Comparison of ENCODE assay signal across 18 cellular contexts in genomic region chr20:33359399-33360261, GRCh38. TPM values are rescaled to one million over a fixed set of nuclear protein-coding genes. Genes with fewer than 3 reads are reported as not detected.
A peak's percentile ranks its signal among the peaks of the same experiment; 100 is the strongest.
DNase-seq lines count a peak whose midpoint lies in the region; ATAC-seq and TF ChIP-seq lines count a peak whose summit lies in the region.
"Had no signal": no experiment of that assay in that cellular context is flagged by ENCODE, and none has a peak within 500 bp of the region (broad histone marks: within the 10 kb centered on the region; RNA-seq: fewer than 3 reads in every experiment).

No MANE protein-coding gene starts in this region.

- H3K36me3 ChIP-seq in right atrium auricular region (peaks cover 47% of the 10 kb centered on the region), upper lobe of right lung (peaks cover 82% of the 10 kb centered on the region), adrenal gland (replicated peaks in 1 of 2) (peaks cover 0 to 53% of the 10 kb centered on the region in 2 donors)

- no peaks in the 10 kb centered on the region for H3K9me3 Mint-ChIP-seq in central memory CD8-positive, alpha-beta T cell
- H3K9me3 Mint-ChIP-seq: IgD-negative memory B cell had no signal

- DNase-seq in Right ventricle myocardium superior (no peak), right atrium auricular region (ENCODE audit: low spot score) (no peak), islet precursor cell (peak; percentile 23), upper lobe of right lung (no peak), occipital lobe (lab: John Stamatoyannopoulos, UW) (no peak), adrenal gland (no peak)
- DNase-seq in central memory CD8-positive, alpha-beta T cell (ENCODE audit: low spot score in 2 of 2), result no peak
- DNase-seq: C1 segment of cervical spinal cord, Calu3, DMS79, NCI-H1092 treated with DMSO at 0.1 percent for 48 hours, NCI-H187, NCI-H446, SHP77 treated with DMSO at 0.1 percent for 48 hours had no signal

- H3K27ac ChIP-seq in right atrium auricular region (peak overlapping the region in 1 of 2 donors; percentile 53), upper lobe of right lung (no peak overlapping the region), adrenal gland (no peak overlapping the region)

- peak overlapping the region; percentile 58 for H3K27ac Mint-ChIP-seq in central memory CD8-positive, alpha-beta T cell (ENCODE audit: low read depth)

- H3K4me3 ChIP-seq in right atrium auricular region (no peak overlapping the region), upper lobe of right lung (no peak overlapping the region), adrenal gland (no peak overlapping the region)
- H3K4me3 ChIP-seq: GM12878, HAP-1 had no signal

- no peaks in the 10 kb centered on the region for H3K27me3 Mint-ChIP-seq in central memory CD8-positive, alpha-beta T cell
- H3K27me3 Mint-ChIP-seq: IgD-negative memory B cell had no signal

- peak; percentile 38 for ATAC-seq in Right ventricle myocardium superior (ENCODE audit: poor library complexity)
- ATAC-seq in central memory CD8-positive, alpha-beta T cell (replicated peaks; ENCODE audit: extremely low read depth, poor library complexity, severe bottlenecking), result no peak
- ATAC-seq in upper lobe of right lung, result peak; percentile 31
- ATAC-seq in HG02885 (IDR thresholded peaks at IDR 0.05; ENCODE audit: poor library complexity, unreplicated experiment), result no peak
- ATAC-seq: GM12878 had no signal

- H3K36me3 Mint-ChIP-seq in central memory CD8-positive, alpha-beta T cell (ENCODE audit: insufficient read depth), result peaks cover 66% of the 10 kb centered on the region

- no peak overlapping the region for H3K4me3 Mint-ChIP-seq in central memory CD8-positive, alpha-beta T cell
- H3K4me3 Mint-ChIP-seq: IgD-negative memory B cell had no signal

- H3K27me3 ChIP-seq in right atrium auricular region (no peaks in the 10 kb centered on the region), upper lobe of right lung (no peaks in the 10 kb centered on the region), adrenal gland (no peaks in the 10 kb centered on the region)

- H3K4me1 ChIP-seq in right atrium auricular region (peaks cover 0 to 12% of the 10 kb centered on the region in 2 donors), upper lobe of right lung (no peaks in the 10 kb centered on the region), adrenal gland (replicated peaks in 1 of 2) (peaks cover 3 to 7% of the 10 kb centered on the region in 2 donors)
- H3K4me1 ChIP-seq: HAP-1 had no signal

- WGBS in adrenal gland, 4 donors, result 74 to 93% (median 85%) methylated on average over 8 of the region's 8 CpGs

- TF ChIP-seq POLR2A in adrenal gland (IDR thresholded peaks at IDR 0.05), result no peak

- H3K9me3 ChIP-seq in right atrium auricular region (no peaks in the 10 kb centered on the region), upper lobe of right lung (no peaks in the 10 kb centered on the region), adrenal gland (replicated peaks in 1 of 3) (no peaks in the 10 kb centered on the region)
- H3K9me3 ChIP-seq: HAP-1 had no signal

- TF ChIP-seq CTCF in right atrium auricular region (IDR thresholded peaks at IDR 0.05) (no peak), upper lobe of right lung (IDR thresholded peaks at IDR 0.05) (no peak), adrenal gland (IDR thresholded peaks at IDR 0.05) (no peak)

- intact Hi-C loops in Right ventricle myocardium superior (cut with DNase I) (no loop called here), upper lobe of right lung (cut with DNase I) (no loop called here), adrenal gland (cut with DNase I) (no loop called here)

- no peaks in the 10 kb centered on the region for H3K4me1 Mint-ChIP-seq in central memory CD8-positive, alpha-beta T cell
- H3K4me1 Mint-ChIP-seq: IgD-negative memory B cell had no signal

RNA-seq across cellular contexts. Expression of gene CDK5RAP1, which starts 41.7 kb away (rescaled TPM):
- total RNA-seq in Right ventricle myocardium superior, result 19.8 TPM
- total RNA-seq in right atrium auricular region, result 10 to 100 TPM; 13.9 to 22.8 TPM
- 26.6 TPM for total RNA-seq in upper lobe of right lung
- 20.4 TPM for total RNA-seq in occipital lobe
- 10 to 100 TPM; 11.3 to 38.8 (median 22.8) TPM for total RNA-seq in adrenal gland
- polyA plus RNA-seq in adrenal gland, result 100 to 1,000 TPM in 1 of 3 donors, 10 to 100 TPM in 2; 30.4 to 134 (median 67.8) TPM

Comparison
In these comparisons a context has a peak if more than half of its experiments do, and no peak if none do; other contexts are left out.
1. ATAC-seq: peak in Right ventricle myocardium superior (single experiment) and upper lobe of right lung (single experiment); none in central memory CD8-positive, alpha-beta T cell (single experiment) and HG02885 (single experiment).